In the genomic region with DNA sequence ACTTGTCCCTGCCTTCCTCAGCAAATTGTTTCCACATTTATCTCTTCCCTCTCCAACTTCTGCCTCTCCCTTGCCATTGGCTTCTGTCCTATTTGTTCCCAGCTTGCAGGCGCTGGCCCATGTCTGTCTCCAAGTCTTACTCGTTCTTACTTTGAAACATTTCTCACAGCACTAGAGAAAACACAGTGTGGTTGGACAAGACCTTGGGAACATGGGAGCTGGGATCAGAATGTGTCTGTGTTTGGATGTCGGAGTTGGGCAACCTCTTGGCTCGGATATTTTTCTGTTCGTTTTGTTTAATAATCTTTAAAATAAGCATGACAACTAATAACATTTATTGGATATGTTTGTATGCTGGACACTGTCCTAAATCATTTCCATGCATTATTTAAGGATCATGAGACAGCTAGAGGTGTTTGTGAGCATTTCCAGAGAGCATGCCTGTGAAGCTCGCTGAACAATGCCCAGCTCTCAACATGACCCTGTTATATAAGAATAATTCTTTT, we compare ENCODE assay signal across 15 cellular contexts. TPM values are rescaled to one million over a fixed set of nuclear protein-coding genes. Genes with fewer than 3 reads are reported as not detected.
DNase-seq lines count a peak whose midpoint lies in the region; ATAC-seq and TF ChIP-seq lines count a peak whose summit lies in the region.
"Had no signal": no experiment of that assay in that cellular context is flagged by ENCODE, and none has a peak within 500 bp of the region (broad histone marks: within the 10 kb centered on the region; RNA-seq: fewer than 3 reads in every experiment).

No MANE protein-coding gene starts in this region.

- H3K4me3 ChIP-seq in AG04450 (ENCODE audit: low read depth, low read length), result no peak overlapping the region
- no peak overlapping the region for H3K4me3 ChIP-seq in PC-9
- H3K4me3 ChIP-seq in heart left ventricle, result no peak overlapping the region
- H3K4me3 ChIP-seq: ascending aorta had no signal

- BruUV-seq in PC-9 (replicated peaks; lab: Mats Ljungman, UMichigan), result no TSS peak

- H3K79me2 ChIP-seq in PC-9 (ENCODE audit: low read depth), result peaks cover 7% of the 10 kb centered on the region

- H3K27ac ChIP-seq in AG04450 (ENCODE audit: low read depth, low read length) (peak overlapping the region; percentile 53), PC-9 (peak overlapping the region; percentile 32), heart left ventricle (peak overlapping the region; percentile 63 to 91 (median 78))
- H3K27ac ChIP-seq: ascending aorta had no signal

- peaks cover 28% of the 10 kb centered on the region for H3F3A ChIP-seq in PC-9 (ENCODE audit: insufficient read depth, low read depth)

- H3K4me3 Mint-ChIP-seq in nephron, result peak overlapping the region in 1 of 3 experiments; percentile 18
- H3K4me3 Mint-ChIP-seq: activated CD4-positive, alpha-beta T cell treated with anti-CD3 and anti-CD28 coated beads, Interleukin-2, amount 10 ng/mL, durations not matched to agents 24 days and 14 days; activated T-cell treated with anti-CD3 and anti-CD28 coated beads, Interleukin-2, amount 50 U/mL, for 72 hours; T-helper 2 cell treated with Interferon-gamma antibody and Interleukin-4, amounts not matched to agents 5 μg/mL and 100 μg/mL, for 36 hours had no signal

- peak overlapping the region; percentile 43 for H3K4me2 ChIP-seq in PC-9

- CTCF ChIA-PET in AG04450 (lab: Charles Lee) (no interaction called here), PC-9 (lab: Charles Lee) (no interaction called here)

- H3K9me3 ChIP-seq in AG04450 (ENCODE audit: control insufficient read depth, insufficient read depth, low read length), result no peaks in the 10 kb centered on the region
- H3K9me3 ChIP-seq in PC-9 (ENCODE audit: insufficient read depth, low read depth), result no peaks in the 10 kb centered on the region
- no peaks in the 10 kb centered on the region for H3K9me3 ChIP-seq in heart left ventricle
- H3K9me3 ChIP-seq: ascending aorta had no signal

- H3K27me3 Mint-ChIP-seq in nephron (ENCODE audit: low read depth), result no peaks in the 10 kb centered on the region

- WGBS in heart left ventricle, 4 donors, result 28 to 42% (median 36%) methylated on average over 6 of the region's 6 CpGs

- H3K36me3 ChIP-seq in PC-9 (ENCODE audit: low read depth), result no peaks in the 10 kb centered on the region
- no peaks in the 10 kb centered on the region for H3K36me3 ChIP-seq in heart left ventricle
- H3K36me3 ChIP-seq: ascending aorta had no signal

- H3K4me1 ChIP-seq in PC-9 (replicated peaks; ENCODE audit: insufficient read depth), result peaks cover 53% of the 10 kb centered on the region
- H3K4me1 ChIP-seq in heart left ventricle, result peaks cover 0 to 31% (median 18%) of the 10 kb centered on the region in 12 donors

- POLR2A ChIA-PET in AG04450 (lab: Yijun Ruan, JAX) (interaction anchor here (1.1 to 1.4 kb wide), 2 partner anchors 11 to 29 kb away, joined by 3 to 7 read pairs; a partner anchor contains a TSS), PC-9 (lab: Charles Lee; ENCODE audit: unreplicated experiment) (interaction anchor here (0.6 kb wide), 2 partner anchors 20 to 38 kb away, joined by 5 to 11 read pairs; no protein-coding TSS in a partner anchor)

- TF ChIP-seq POLR2A in heart left ventricle (IDR thresholded peaks at IDR 0.05), result no peak

- H3K27ac Mint-ChIP-seq in nephron, result peak overlapping the region in 2 of 3 experiments; percentile 25 to 60
- H3K27ac Mint-ChIP-seq: activated CD4-positive, alpha-beta T cell treated with anti-CD3 and anti-CD28 coated beads, Interleukin-2, amount 10 ng/mL, durations not matched to agents 24 days and 14 days; activated T-cell treated with anti-CD3 and anti-CD28 coated beads, Interleukin-2, amount 50 U/mL, for 72 hours; T-helper 2 cell treated with Interferon-gamma antibody and Interleukin-4, amounts not matched to agents 5 μg/mL and 100 μg/mL, for 36 hours had no signal

- H3K27me3 ChIP-seq in AG04450 (ENCODE audit: control insufficient read depth, insufficient read depth, low read length), result no peaks in the 10 kb centered on the region
- no peaks in the 10 kb centered on the region for H3K27me3 ChIP-seq in PC-9 (ENCODE audit: insufficient read depth, low read depth)
- H3K27me3 ChIP-seq in heart left ventricle, result no peaks in the 10 kb centered on the region
- H3K27me3 ChIP-seq: ascending aorta had no signal

- DNase-seq in AG04450 (ENCODE audit: low read depth, low spot score), result peak; percentile 34
- no peak for DNase-seq in PC-9
- DNase-seq in heart left ventricle, result peak in 4 of 5 donors; percentile 26 to 73 (median 50)
- DNase-seq in GM19238 (ENCODE audit: insufficient read length, low spot score), result no peak
- DNase-seq: activated CD4-positive, alpha-beta T cell treated with anti-CD3 and anti-CD28 coated beads, Interleukin-2, amount 10 ng/mL, durations not matched to agents 24 days and 14 days; activated T-cell treated with anti-CD3 and anti-CD28 coated beads, Interleukin-2, amount 50 U/mL, for 72 hours; dermis blood vessel endothelial cell; kidney; NCI-H1417 had no signal

- ATAC-seq in heart left ventricle (peak; percentile 64 to 74 (median 70)), HG03521 (IDR thresholded peaks at IDR 0.05; ENCODE audit: unreplicated experiment) (no peak), HG02973 (IDR thresholded peaks at IDR 0.05; ENCODE audit: unreplicated experiment) (no peak), GM19324 (IDR thresholded peaks at IDR 0.05; ENCODE audit: low FRiP score, unreplicated experiment) (no peak)
- ATAC-seq: activated T-cell treated with anti-CD3 and anti-CD28 coated beads, Interleukin-2, amount 50 U/mL, for 72 hours had no signal

- H3K9me2 ChIP-seq in PC-9 (ENCODE audit: insufficient read depth), result no peaks in the 10 kb centered on the region

- TF ChIP-seq CTCF in AG04450 (IDR thresholded peaks at IDR 0.05; ENCODE audit: low read depth, low read length), result no peak
- TF ChIP-seq CTCF in PC-9 (conservative IDR thresholded peaks at IDR 0.05), result no peak
- TF ChIP-seq CTCF in heart left ventricle (IDR thresholded peaks at IDR 0.05), result no peak
- no peak for TF ChIP-seq CTCF in nephron (IDR thresholded peaks at IDR 0.05; ENCODE audit: unreplicated experiment in 3 of 3)

- peaks cover 34% of the 10 kb centered on the region for H3K4me1 Mint-ChIP-seq in nephron

- no peaks in the 10 kb centered on the region for H3K9me3 Mint-ChIP-seq in nephron
- H3K9me3 Mint-ChIP-seq: activated CD4-positive, alpha-beta T cell treated with anti-CD3 and anti-CD28 coated beads, Interleukin-2, amount 10 ng/mL, durations not matched to agents 24 days and 14 days; activated T-cell treated with anti-CD3 and anti-CD28 coated beads, Interleukin-2, amount 50 U/mL, for 72 hours; T-helper 2 cell treated with Interferon-gamma antibody and Interleukin-4, amounts not matched to agents 5 μg/mL and 100 μg/mL, for 36 hours had no signal

- intact Hi-C loops in PC-9 (cut with micrococcal nuclease; ENCODE audit: unreplicated experiment), result no loop called here
- intact Hi-C loops in heart left ventricle (cut with DNase I), result loop anchor here in 5 of 10 donors (2.0 to 10.0 kb wide), 3 partner anchors 61 to 125 kb away; a partner anchor contains a TSS

- H3K36me3 Mint-ChIP-seq in nephron (ENCODE audit: low read depth), result no peaks in the 10 kb centered on the region

- H4K20me1 ChIP-seq in PC-9 (ENCODE audit: insufficient read depth), result no peaks in the 10 kb centered on the region

- H2AFZ ChIP-seq in PC-9, result no peak overlapping the region

RNA-seq across cellular contexts. Expression of a gene that starts 5.9 kb away (rescaled TPM):
- polyA plus RNA-seq in AG04450 (2011; rRNA removed), result 13.7 and 19.7 TPM in 2 replicates
- 28.8 and 57.4 TPM in 2 replicates for polyA minus RNA-seq in AG04450 (2011; rRNA and poly(A)+ RNA removed)
- total RNA-seq in PC-9 (2021), result 38.9 and 42.9 TPM in 2 replicates
- 10 to 100 TPM; 29.0 to 44.5 (median 33.1) TPM for total RNA-seq in heart left ventricle
- polyA plus RNA-seq in heart left ventricle, result 10 to 100 TPM in 1 of 2 donors, 1 to 10 TPM in 1; 9.7 to 13.4 TPM

RNA-seq across cellular contexts. Expression of a gene that starts 29.6 kb away (rescaled TPM):
- polyA plus RNA-seq in AG04450 (2011; rRNA removed), result 232 and 288 TPM in 2 replicates
- polyA minus RNA-seq in AG04450 (2011; rRNA and poly(A)+ RNA removed), result 36.7 and 70.9 TPM in 2 replicates
- 369 and 402 TPM in 2 replicates for total RNA-seq in PC-9 (2021)
- 100 to 1,000 TPM in 1 of 9 donors, 10 to 100 TPM in 8; 35.9 to 108 (median 55.5) TPM for total RNA-seq in heart left ventricle
- polyA plus RNA-seq in heart left ventricle, result 10 to 100 TPM; 37.0 to 39.0 TPM

Comparison
In these comparisons a context has a peak if more than half of its experiments do, and no peak if none do; other contexts are left out.
1. DNase-seq: peak in AG04450 (single experiment) and heart left ventricle (4 of 5); none in PC-9 (0 of 2) and GM19238 (single experiment).
2. ATAC-seq: peak in heart left ventricle (4 of 4); none in HG03521 (single experiment), HG02973 (single experiment) and GM19324 (single experiment).
3. Peak in every context shown above with its lines, with median percentiles within 50 percentile points of each other: H3K27ac ChIP-seq.